In genomic region chr2:47038656-47039501, GRCh38 we compare ENCODE assay signal across 9 cellular contexts.
A peak's percentile ranks its signal among the peaks of the same experiment; 100 is the strongest.
DNase-seq lines count a peak whose midpoint lies in the region; TF ChIP-seq lines count a peak whose summit lies in the region.
"Had no signal": no experiment of that assay in that cellular context is flagged by ENCODE, and none has a peak within 500 bp of the region (broad histone marks: within the 10 kb centered on the region; RNA-seq: fewer than 3 reads in every experiment).

No MANE protein-coding gene starts in this region.

- TF ChIP-seq POLR2A in esophagus muscularis mucosa (IDR thresholded peaks at IDR 0.05; ENCODE audit: low read depth) = no peak
- no peak for TF ChIP-seq POLR2A in prostate gland (IDR thresholded peaks at IDR 0.05)

- TF ChIP-seq CTCF in esophagus muscularis mucosa (IDR thresholded peaks at IDR 0.05) (no peak), prostate gland (IDR thresholded peaks at IDR 0.05) (no peak)

- intact Hi-C loops in esophagus muscularis mucosa (cut with DNase I) = no loop called here
- intact Hi-C loops in prostate gland (cut with DNase I) = no loop called here

- no peak overlapping the region for H3K9ac ChIP-seq in subcutaneous abdominal adipose tissue (ENCODE audit: low read length in 5 of 5)

- peaks cover 72 to 100% (median 100%) of the 10 kb centered on the region in 4 donors for H3K4me1 ChIP-seq in esophagus muscularis mucosa
- H3K4me1 ChIP-seq in subcutaneous abdominal adipose tissue (ENCODE audit: control insufficient read depth in 5 of 5, insufficient read depth in 5 of 5, low read length in 5 of 5) = peaks cover 46 to 75% (median 74%) of the 10 kb centered on the region in 5 donors
- peaks cover 6% of the 10 kb centered on the region for H3K4me1 ChIP-seq in prostate gland (replicated peaks)

- DNase-seq in activated CD4-positive, alpha-beta T cell treated with anti-CD3 and anti-CD28 coated beads for 24 hours (ENCODE audit: low read depth in 2 of 2) = peak; percentile 3 to 6
- DNase-seq in activated CD4-positive, alpha-beta T cell treated with anti-CD3 and anti-CD28 coated beads, Interleukin-2, amount 50 U/mL, for 1 hour = no peak
- DNase-seq in NCI-H226 (peak; percentile 92), esophagus muscularis mucosa (ENCODE audit: extremely low spot score) (no peak), prostate gland (ENCODE audit: low spot score) (no peak), iPS-NIHi7 (ENCODE audit: extremely low spot score) (no peak), DMS 273 treated with DMSO at 0.1 percent for 48 hours (lab: John Stamatoyannopoulos, UW) (no peak)

- H3K36me3 ChIP-seq in esophagus muscularis mucosa = peaks cover 0 to 4% (median 2%) of the 10 kb centered on the region in 4 donors
- H3K36me3 ChIP-seq in subcutaneous abdominal adipose tissue (ENCODE audit: control insufficient read depth in 5 of 5, insufficient read depth in 5 of 5, low read length in 5 of 5) = peaks cover 0 to 28% (median 15%) of the 10 kb centered on the region in 5 donors
- H3K36me3 ChIP-seq in prostate gland = no peaks in the 10 kb centered on the region

- H3K4me3 ChIP-seq in esophagus muscularis mucosa (no peak overlapping the region), subcutaneous abdominal adipose tissue (ENCODE audit: low read depth in 1 of 5, low read length in 5 of 5) (no peak overlapping the region), prostate gland (no peak overlapping the region)

- no peak for TF ChIP-seq EP300 in esophagus muscularis mucosa (IDR thresholded peaks at IDR 0.05)

- H3K9me3 ChIP-seq in esophagus muscularis mucosa = no peaks in the 10 kb centered on the region
- no peaks in the 10 kb centered on the region for H3K9me3 ChIP-seq in subcutaneous abdominal adipose tissue (ENCODE audit: control insufficient read depth in 5 of 5, low read length in 5 of 5)
- no peaks in the 10 kb centered on the region for H3K9me3 ChIP-seq in prostate gland

- H3K27ac ChIP-seq in esophagus muscularis mucosa (replicated peaks in 1 of 4) (peak overlapping the region; percentile 84 to 97 (median 92)), subcutaneous abdominal adipose tissue (ENCODE audit: low read depth, low read length) (peak overlapping the region; percentile 78), prostate gland (peak overlapping the region in 1 of 2 donors; percentile 9)
- H3K27ac ChIP-seq: C4-2B had no signal

- WGBS in esophagus muscularis mucosa = 65% methylated on average over 8 of the region's 9 CpGs
- 60% methylated on average over 9 of the region's 9 CpGs for WGBS in prostate gland

- H3K27me3 ChIP-seq in esophagus muscularis mucosa (no peaks in the 10 kb centered on the region), subcutaneous abdominal adipose tissue (ENCODE audit: control insufficient read depth in 5 of 5, insufficient read depth in 4 of 5, low read length in 5 of 5) (no peaks in the 10 kb centered on the region), prostate gland (replicated peaks; ENCODE audit: insufficient read depth) (no peaks in the 10 kb centered on the region)

Comparison
In these comparisons a context has a peak if more than half of its experiments do, and no peak if none do; other contexts are left out.
1. DNase-seq: peak in activated CD4-positive, alpha-beta T cell treated with anti-CD3 and anti-CD28 coated beads for 24 hours (2 of 2) and NCI-H226 (single experiment); none in activated CD4-positive, alpha-beta T cell treated with anti-CD3 and anti-CD28 coated beads, Interleukin-2, amount 50 U/mL, for 1 hour (single experiment), esophagus muscularis mucosa (single experiment), prostate gland (single experiment), iPS-NIHi7 (single experiment) and DMS 273 treated with DMSO at 0.1 percent for 48 hours (single experiment).